8 cellular contexts compared by ENCODE assay signal in the genomic region with DNA sequence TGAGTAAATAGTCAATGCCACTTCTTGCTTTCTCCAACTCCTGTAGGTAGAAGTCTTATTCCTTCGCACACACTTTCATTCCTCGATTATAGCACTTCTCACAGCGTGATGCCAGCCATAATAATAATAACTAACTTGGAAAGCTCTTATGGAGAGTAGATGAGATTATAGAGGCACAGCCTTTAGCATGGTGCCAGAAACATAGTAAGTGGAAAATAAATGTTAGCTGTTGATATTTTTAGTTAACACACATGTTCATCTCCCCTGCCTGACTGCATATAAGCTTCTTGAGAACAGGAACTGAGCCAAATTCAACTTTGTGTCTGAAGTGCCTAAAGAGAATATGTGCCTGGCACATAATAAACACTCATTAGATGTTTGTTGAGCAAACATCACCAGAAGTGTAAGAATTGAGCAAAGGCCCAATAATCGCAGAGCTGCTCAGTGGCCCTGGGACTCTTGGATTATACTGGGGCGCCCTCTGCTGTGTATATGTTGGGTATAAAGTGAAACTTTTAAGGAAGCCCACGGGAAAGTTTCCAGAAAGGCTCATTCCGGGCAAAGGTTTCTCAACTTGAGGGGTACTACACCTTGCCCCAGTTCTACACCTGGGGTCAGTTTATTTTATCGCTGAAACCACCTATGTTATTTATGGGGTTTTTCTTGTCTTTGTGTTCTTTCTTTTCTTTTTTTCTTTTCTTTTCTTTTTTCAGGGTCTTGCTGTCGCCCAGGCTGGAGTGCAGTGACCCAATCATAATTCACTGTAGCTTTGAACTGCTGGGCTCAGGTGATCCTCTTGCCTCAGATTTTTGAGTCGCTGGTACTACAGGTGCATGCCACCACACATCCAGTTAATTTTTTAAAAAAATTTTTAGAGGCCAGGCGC. TPM values are rescaled to one million over a fixed set of nuclear protein-coding genes. Genes with fewer than 3 reads are reported as not detected.
DNase-seq lines count a peak whose midpoint lies in the region; ATAC-seq and TF ChIP-seq lines count a peak whose summit lies in the region.

No MANE protein-coding gene starts in this region.

- H3K36me3 Mint-ChIP-seq in WTC11, result no peaks in the 10 kb centered on the region

- H3K27ac ChIP-seq in caudate nucleus (ENCODE audit: low read depth, low read length), result no peak overlapping the region

- CTCF ChIA-PET in GM10248 (lab: Yijun Ruan, JAX), result interaction anchor here (0.7 to 5.3 kb wide), 38 partner anchors 8 to 645 kb away, joined by 3 to 97 read pairs (median 5); a partner anchor contains a TSS
- CTCF ChIA-PET in WTC11 (lab: Charles Lee), result interaction anchor here (0.5 to 2.6 kb wide), 43 partner anchors 9 to 434 kb away, joined by 3 to 38 read pairs (median 5); a partner anchor contains a TSS

- POLR2A ChIA-PET in GM10248 (lab: Yijun Ruan, JAX) (interaction anchor here (0.9 kb wide), 1 partner anchor 123 kb away, joined by 3 read pairs; no protein-coding TSS in a partner anchor), WTC11 (lab: Charles Lee) (interaction anchor here (0.5 to 1.0 kb wide), 2 partner anchors 36 to 124 kb away, joined by 3 read pairs; a partner anchor contains a TSS)

- peak; percentile 51 for TF ChIP-seq CTCF in GM10248 (IDR thresholded peaks at IDR 0.05; ENCODE audit: control extremely low read depth, extremely low read depth, low read depth, missing control alignments)
- TF ChIP-seq CTCF in WTC11 (IDR thresholded peaks at IDR 0.05), result peak; percentile 54

- H3K4me1 Mint-ChIP-seq in WTC11, result no peaks in the 10 kb centered on the region

- H3K4me3 Mint-ChIP-seq in WTC11, result no peak overlapping the region

- no peaks in the 10 kb centered on the region for H3K9me3 Mint-ChIP-seq in WTC11

- peak; percentile 75 for ATAC-seq in HG02885 (IDR thresholded peaks at IDR 0.05; ENCODE audit: poor library complexity, unreplicated experiment)
- ATAC-seq in WTC11, result peak; percentile 95

- DNase-seq in GM10248 (ENCODE audit: extremely low spot score), result peak; percentile 55
- DNase-seq in NCI-H2227 treated with DMSO at 0.1 percent for 48 hours (lab: John Stamatoyannopoulos, UW), result peak; percentile 57
- peak; percentile 73 for DNase-seq in WTC11 (ENCODE audit: low spot score)
- DNase-seq in caudate nucleus (lab: John Stamatoyannopoulos, UW), result peak in 44 of 61 donors; percentile 2 to 85 (median 26)
- peak; percentile 78 for DNase-seq in left kidney (ENCODE audit: low read depth, low spot score)
- DNase-seq in stimulated activated CD4-positive, alpha-beta T cell treated with anti-CD3 and anti-CD28 coated beads, Interleukin-4, amount 100 ng/mL, for 24 hours, result peak; percentile 68
- DNase-seq in NCI-H187 treated with DMSO at 0.1 percent for 48 hours (lab: John Stamatoyannopoulos, UW), result no peak

- H3K27me3 Mint-ChIP-seq in WTC11 (ENCODE audit: low read depth), result no peaks in the 10 kb centered on the region; the same call in 1 of the 2 replicates

- H3K27ac Mint-ChIP-seq in WTC11, result no peak overlapping the region

TF ChIP-seq in WTC11, 78 proteins besides CTCF, POLR2A, EP300 and RAD21:
- TF ChIP-seq NFATC4 (CRISPR knock-in tag; IDR thresholded peaks at IDR 0.05) (no peak), TCF7 (CRISPR knock-in tag; IDR thresholded peaks at IDR 0.05; ENCODE audit: low read depth) (no peak), RELA (CRISPR knock-in tag; IDR thresholded peaks at IDR 0.05; ENCODE audit: borderline replicate concordance) (no peak), MXD4 (CRISPR knock-in tag; IDR thresholded peaks at IDR 0.05; ENCODE audit: borderline replicate concordance) (no peak)
- TF ChIP-seq, protein P1, sequence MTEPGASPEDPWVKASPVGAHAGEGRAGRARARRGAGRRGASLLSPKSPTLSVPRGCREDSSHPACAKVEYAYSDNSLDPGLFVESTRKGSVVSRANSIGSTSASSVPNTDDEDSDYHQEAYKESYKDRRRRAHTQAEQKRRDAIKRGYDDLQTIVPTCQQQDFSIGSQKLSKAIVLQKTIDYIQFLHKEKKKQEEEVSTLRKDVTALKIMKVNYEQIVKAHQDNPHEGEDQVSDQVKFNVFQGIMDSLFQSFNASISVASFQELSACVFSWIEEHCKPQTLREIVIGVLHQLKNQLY (CRISPR knock-in tag; IDR thresholded peaks at IDR 0.05), result no peak
- TF ChIP-seq, protein P2, sequence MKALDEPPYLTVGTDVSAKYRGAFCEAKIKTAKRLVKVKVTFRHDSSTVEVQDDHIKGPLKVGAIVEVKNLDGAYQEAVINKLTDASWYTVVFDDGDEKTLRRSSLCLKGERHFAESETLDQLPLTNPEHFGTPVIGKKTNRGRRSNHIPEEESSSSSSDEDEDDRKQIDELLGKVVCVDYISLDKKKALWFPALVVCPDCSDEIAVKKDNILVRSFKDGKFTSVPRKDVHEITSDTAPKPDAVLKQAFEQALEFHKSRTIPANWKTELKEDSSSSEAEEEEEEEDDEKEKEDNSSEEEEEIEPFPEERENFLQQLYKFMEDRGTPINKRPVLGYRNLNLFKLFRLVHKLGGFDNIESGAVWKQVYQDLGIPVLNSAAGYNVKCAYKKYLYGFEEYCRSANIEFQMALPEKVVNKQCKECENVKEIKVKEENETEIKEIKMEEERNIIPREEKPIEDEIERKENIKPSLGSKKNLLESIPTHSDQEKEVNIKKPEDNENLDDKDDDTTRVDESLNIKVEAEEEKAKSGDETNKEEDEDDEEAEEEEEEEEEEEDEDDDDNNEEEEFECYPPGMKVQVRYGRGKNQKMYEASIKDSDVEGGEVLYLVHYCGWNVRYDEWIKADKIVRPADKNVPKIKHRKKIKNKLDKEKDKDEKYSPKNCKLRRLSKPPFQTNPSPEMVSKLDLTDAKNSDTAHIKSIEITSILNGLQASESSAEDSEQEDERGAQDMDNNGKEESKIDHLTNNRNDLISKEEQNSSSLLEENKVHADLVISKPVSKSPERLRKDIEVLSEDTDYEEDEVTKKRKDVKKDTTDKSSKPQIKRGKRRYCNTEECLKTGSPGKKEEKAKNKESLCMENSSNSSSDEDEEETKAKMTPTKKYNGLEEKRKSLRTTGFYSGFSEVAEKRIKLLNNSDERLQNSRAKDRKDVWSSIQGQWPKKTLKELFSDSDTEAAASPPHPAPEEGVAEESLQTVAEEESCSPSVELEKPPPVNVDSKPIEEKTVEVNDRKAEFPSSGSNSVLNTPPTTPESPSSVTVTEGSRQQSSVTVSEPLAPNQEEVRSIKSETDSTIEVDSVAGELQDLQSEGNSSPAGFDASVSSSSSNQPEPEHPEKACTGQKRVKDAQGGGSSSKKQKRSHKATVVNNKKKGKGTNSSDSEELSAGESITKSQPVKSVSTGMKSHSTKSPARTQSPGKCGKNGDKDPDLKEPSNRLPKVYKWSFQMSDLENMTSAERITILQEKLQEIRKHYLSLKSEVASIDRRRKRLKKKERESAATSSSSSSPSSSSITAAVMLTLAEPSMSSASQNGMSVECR (CRISPR knock-in tag; IDR thresholded peaks at IDR 0.05; ENCODE audit: borderline replicate concordance), result no peak
- TF ChIP-seq, protein P3, sequence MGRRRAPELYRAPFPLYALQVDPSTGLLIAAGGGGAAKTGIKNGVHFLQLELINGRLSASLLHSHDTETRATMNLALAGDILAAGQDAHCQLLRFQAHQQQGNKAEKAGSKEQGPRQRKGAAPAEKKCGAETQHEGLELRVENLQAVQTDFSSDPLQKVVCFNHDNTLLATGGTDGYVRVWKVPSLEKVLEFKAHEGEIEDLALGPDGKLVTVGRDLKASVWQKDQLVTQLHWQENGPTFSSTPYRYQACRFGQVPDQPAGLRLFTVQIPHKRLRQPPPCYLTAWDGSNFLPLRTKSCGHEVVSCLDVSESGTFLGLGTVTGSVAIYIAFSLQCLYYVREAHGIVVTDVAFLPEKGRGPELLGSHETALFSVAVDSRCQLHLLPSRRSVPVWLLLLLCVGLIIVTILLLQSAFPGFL (CRISPR knock-in tag; IDR thresholded peaks at IDR 0.05; ENCODE audit: borderline replicate concordance), result no peak

RNA-seq across cellular contexts. Expression of a gene that starts 22.3 kb away (rescaled TPM):
- not detected in 3 replicates for total RNA-seq in WTC11 (2021)
